1 cellular context compared by ENCODE assay signal in the genomic region with DNA sequence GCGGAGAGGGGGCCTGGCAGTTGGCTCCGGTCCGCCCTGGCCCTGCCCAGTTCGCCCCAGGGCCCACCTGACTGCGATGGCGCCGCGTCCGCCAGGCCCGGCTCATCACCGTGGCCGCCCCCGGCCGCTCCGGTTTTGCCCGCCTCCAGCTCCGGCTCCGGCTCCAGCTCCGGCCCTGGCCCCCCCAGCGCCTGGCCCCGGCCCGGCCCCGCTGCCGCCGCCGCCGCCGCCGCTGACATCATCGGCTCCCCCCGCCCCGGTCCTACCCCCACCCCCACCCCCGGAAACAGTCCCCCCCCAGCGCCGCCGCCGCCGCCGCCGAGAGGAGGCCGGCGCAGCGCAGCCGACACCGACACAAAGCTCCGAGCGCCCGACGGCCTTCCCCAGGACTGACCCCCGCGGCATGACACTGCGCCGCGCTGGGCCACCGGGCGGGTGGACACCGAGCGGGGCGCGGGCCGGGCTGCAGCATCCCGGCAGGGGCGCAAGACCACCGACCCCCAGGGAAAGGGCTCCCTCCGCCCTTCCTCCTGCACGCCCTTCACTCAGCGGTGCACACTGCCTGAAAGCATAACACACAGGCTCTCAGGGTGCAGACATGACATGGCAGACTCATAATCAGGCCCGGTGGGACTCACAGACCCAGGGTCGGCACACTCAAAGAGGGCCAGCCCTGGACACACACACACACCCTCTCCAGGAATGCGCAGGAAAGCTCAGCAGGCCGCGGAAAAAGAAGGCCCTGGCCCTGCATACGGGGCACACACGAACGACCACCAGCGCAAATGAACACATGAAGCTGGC.
TF ChIP-seq lines count a peak whose summit lies in the region.

A gene with protein sequence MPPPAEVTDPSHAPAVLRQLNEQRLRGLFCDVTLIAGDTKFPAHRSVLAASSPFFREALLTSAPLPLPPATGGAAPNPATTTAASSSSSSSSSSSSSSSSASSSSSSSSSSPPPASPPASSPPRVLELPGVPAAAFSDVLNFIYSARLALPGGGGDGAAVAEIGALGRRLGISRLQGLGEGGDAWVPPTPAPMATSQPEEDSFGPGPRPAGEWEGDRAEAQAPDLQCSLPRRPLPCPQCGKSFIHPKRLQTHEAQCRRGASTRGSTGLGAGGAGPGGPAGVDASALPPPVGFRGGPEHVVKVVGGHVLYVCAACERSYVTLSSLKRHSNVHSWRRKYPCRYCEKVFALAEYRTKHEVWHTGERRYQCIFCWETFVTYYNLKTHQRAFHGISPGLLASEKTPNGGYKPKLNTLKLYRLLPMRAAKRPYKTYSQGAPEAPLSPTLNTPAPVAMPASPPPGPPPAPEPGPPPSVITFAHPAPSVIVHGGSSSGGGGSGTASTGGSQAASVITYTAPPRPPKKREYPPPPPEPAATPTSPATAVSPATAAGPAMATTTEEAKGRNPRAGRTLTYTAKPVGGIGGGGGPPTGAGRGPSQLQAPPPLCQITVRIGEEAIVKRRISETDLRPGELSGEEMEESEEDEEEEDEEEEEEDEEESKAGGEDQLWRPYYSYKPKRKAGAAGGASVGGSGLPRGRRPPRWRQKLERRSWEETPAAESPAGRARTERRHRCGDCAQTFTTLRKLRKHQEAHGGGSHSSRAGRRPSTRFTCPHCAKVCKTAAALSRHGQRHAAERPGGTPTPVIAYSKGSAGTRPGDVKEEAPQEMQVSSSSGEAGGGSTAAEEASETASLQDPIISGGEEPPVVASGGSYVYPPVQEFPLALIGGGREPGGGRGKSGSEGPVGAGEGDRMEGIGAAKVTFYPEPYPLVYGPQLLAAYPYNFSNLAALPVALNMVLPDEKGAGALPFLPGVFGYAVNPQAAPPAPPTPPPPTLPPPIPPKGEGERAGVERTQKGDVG (minus strand): TSS at position 243 of the 804 bp plus-strand sequence. CDS start 12,830 bp downstream, outside the sequence.

TF ChIP-seq in HepG2, 621 proteins besides CTCF, POLR2A, EP300 and RAD21 (continued from another document and continues in another):
- TF ChIP-seq, protein P1, sequence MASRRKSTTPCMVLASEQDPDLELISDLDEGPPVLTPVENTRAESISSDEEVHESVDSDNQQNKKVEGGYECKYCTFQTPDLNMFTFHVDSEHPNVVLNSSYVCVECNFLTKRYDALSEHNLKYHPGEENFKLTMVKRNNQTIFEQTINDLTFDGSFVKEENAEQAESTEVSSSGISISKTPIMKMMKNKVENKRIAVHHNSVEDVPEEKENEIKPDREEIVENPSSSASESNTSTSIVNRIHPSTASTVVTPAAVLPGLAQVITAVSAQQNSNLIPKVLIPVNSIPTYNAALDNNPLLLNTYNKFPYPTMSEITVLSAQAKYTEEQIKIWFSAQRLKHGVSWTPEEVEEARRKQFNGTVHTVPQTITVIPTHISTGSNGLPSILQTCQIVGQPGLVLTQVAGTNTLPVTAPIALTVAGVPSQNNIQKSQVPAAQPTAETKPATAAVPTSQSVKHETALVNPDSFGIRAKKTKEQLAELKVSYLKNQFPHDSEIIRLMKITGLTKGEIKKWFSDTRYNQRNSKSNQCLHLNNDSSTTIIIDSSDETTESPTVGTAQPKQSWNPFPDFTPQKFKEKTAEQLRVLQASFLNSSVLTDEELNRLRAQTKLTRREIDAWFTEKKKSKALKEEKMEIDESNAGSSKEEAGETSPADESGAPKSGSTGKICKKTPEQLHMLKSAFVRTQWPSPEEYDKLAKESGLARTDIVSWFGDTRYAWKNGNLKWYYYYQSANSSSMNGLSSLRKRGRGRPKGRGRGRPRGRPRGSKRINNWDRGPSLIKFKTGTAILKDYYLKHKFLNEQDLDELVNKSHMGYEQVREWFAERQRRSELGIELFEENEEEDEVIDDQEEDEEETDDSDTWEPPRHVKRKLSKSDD (CRISPR knock-in tag; IDR thresholded peaks at IDR 0.05; ENCODE audit: low read depth) = no peak
- TF ChIP-seq ZBTB38 (CRISPR knock-in tag; IDR thresholded peaks at IDR 0.05) = peak; percentile 32; the same call in 1 of the 2 replicates
- TF ChIP-seq, protein P2, sequence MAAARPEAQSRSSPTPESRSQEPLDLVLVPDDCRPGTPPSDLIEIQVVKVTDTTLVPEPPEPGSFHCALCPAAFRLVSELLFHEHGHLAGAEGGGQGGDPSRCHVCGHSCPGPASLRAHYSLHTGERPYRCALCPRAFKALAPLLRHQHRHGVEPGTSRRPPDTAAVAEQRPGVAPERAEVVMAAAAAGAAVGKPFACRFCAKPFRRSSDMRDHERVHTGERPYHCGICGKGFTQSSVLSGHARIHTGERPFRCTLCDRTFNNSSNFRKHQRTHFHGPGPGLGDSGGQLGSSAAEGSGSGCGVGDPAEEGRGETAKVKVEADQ (CRISPR knock-in tag; IDR thresholded peaks at IDR 0.05; ENCODE audit: borderline replicate concordance) = no peak
- no peak for TF ChIP-seq ZFAT (CRISPR knock-in tag; conservative IDR thresholded peaks at IDR 0.05)
- TF ChIP-seq POLR2G (IDR thresholded peaks at IDR 0.05; ENCODE audit: low read depth, low read length) = peak; percentile 21; the same call in 1 of the 2 replicates
- TF ChIP-seq SP1 (IDR thresholded peaks at IDR 0.05) = no peak
- TF ChIP-seq SP1 (CRISPR knock-in tag; IDR thresholded peaks at IDR 0.05) = no peak
- no peak for TF ChIP-seq FOXM1 (CRISPR knock-in tag; IDR thresholded peaks at IDR 0.05)
- TF ChIP-seq ZFX (CRISPR knock-in tag; IDR thresholded peaks at IDR 0.05; ENCODE audit: low read depth) = peak; percentile 89
- TF ChIP-seq AHDC1 (CRISPR knock-in tag; IDR thresholded peaks at IDR 0.05; ENCODE audit: borderline replicate concordance) = no peak
- TF ChIP-seq ZNF775 (CRISPR knock-in tag; IDR thresholded peaks at IDR 0.05; ENCODE audit: borderline replicate concordance) = no peak
- TF ChIP-seq, protein P3, sequence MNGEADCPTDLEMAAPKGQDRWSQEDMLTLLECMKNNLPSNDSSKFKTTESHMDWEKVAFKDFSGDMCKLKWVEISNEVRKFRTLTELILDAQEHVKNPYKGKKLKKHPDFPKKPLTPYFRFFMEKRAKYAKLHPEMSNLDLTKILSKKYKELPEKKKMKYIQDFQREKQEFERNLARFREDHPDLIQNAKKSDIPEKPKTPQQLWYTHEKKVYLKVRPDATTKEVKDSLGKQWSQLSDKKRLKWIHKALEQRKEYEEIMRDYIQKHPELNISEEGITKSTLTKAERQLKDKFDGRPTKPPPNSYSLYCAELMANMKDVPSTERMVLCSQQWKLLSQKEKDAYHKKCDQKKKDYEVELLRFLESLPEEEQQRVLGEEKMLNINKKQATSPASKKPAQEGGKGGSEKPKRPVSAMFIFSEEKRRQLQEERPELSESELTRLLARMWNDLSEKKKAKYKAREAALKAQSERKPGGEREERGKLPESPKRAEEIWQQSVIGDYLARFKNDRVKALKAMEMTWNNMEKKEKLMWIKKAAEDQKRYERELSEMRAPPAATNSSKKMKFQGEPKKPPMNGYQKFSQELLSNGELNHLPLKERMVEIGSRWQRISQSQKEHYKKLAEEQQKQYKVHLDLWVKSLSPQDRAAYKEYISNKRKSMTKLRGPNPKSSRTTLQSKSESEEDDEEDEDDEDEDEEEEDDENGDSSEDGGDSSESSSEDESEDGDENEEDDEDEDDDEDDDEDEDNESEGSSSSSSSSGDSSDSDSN (CRISPR knock-in tag; IDR thresholded peaks at IDR 0.05) = peak; percentile 72
- no peak for TF ChIP-seq ZNF629 (CRISPR knock-in tag; conservative IDR thresholded peaks at IDR 0.05)
- no peak for TF ChIP-seq ZNF335 (CRISPR knock-in tag; IDR thresholded peaks at IDR 0.05)
- TF ChIP-seq, protein P4, sequence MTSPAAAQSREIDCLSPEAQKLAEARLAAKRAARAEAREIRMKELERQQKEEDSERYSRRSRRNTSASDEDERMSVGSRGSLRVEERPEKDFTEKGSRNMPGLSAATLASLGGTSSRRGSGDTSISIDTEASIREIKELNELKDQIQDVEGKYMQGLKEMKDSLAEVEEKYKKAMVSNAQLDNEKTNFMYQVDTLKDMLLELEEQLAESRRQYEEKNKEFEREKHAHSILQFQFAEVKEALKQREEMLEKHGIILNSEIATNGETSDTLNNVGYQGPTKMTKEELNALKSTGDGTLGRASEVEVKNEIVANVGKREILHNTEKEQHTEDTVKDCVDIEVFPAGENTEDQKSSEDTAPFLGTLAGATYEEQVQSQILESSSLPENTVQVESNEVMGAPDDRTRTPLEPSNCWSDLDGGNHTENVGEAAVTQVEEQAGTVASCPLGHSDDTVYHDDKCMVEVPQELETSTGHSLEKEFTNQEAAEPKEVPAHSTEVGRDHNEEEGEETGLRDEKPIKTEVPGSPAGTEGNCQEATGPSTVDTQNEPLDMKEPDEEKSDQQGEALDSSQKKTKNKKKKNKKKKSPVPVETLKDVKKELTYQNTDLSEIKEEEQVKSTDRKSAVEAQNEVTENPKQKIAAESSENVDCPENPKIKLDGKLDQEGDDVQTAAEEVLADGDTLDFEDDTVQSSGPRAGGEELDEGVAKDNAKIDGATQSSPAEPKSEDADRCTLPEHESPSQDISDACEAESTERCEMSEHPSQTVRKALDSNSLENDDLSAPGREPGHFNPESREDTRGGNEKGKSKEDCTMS (CRISPR knock-in tag; conservative IDR thresholded peaks at IDR 0.05) = no peak
- no peak for TF ChIP-seq TERF1 (CRISPR knock-in tag; IDR thresholded peaks at IDR 0.05)
- TF ChIP-seq FOXO4 (CRISPR knock-in tag; conservative IDR thresholded peaks at IDR 0.05) = no peak
- TF ChIP-seq RBFOX2 (IDR thresholded peaks at IDR 0.05; ENCODE audit: low read depth, low read length) = peak; percentile 76
- no peak for TF ChIP-seq ZNF776 (CRISPR knock-in tag; IDR thresholded peaks at IDR 0.05)
- no peak for TF ChIP-seq HMGA1 (CRISPR knock-in tag; conservative IDR thresholded peaks at IDR 0.05)
- TF ChIP-seq ZNF547 (CRISPR knock-in tag; IDR thresholded peaks at IDR 0.05) = no peak
- TF ChIP-seq MLX (CRISPR knock-in tag; IDR thresholded peaks at IDR 0.05) = no peak
- TF ChIP-seq, protein P5, sequence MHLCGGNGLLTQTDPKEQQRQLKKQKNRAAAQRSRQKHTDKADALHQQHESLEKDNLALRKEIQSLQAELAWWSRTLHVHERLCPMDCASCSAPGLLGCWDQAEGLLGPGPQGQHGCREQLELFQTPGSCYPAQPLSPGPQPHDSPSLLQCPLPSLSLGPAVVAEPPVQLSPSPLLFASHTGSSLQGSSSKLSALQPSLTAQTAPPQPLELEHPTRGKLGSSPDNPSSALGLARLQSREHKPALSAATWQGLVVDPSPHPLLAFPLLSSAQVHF (CRISPR knock-in tag; IDR thresholded peaks at IDR 0.05) = no peak
- TF ChIP-seq ZSCAN25 (CRISPR knock-in tag; IDR thresholded peaks at IDR 0.05) = no peak
